ENCODE assay signal across 1 cellular context in genomic region chr3:38268522-38268921, GRCh38.
A peak's percentile ranks its signal among the peaks of the same experiment; 100 is the strongest.
TF ChIP-seq lines count a peak whose summit lies in the region.

No MANE protein-coding gene starts in this region.

TF ChIP-seq in K562, 482 proteins besides CTCF, POLR2A, EP300 and RAD21 (continued from another document):
- TF ChIP-seq ZNF511 (CRISPR knock-in tag; IDR thresholded peaks at IDR 0.05) (no peak), SPI1 (IDR thresholded peaks at IDR 0.05; ENCODE audit: borderline replicate concordance, low read depth, low read length) (peak; percentile 84)
TF ChIP-seq in K562: peak in this region for 1.
